Comparison of ENCODE assay signal across 8 cellular contexts in genomic region chr11:33899383-33900037, GRCh38. TPM values are rescaled to one million over a fixed set of nuclear protein-coding genes. Genes with fewer than 3 reads are reported as not detected.
DNase-seq lines count a peak whose midpoint lies in the region; ATAC-seq, FAIRE-seq and TF ChIP-seq lines count a peak whose summit lies in the region.

No MANE protein-coding gene starts in this region.

- no peak overlapping the region for H3K27ac Mint-ChIP-seq in activated CD8-positive, alpha-beta T cell treated with anti-CD3 and anti-CD28 coated beads for 36 hours

- H3K4me1 Mint-ChIP-seq in activated CD8-positive, alpha-beta T cell treated with anti-CD3 and anti-CD28 coated beads for 36 hours (ENCODE audit: low read depth), result peaks cover 10% of the 10 kb centered on the region

- no peak overlapping the region for H3K4me3 Mint-ChIP-seq in activated CD8-positive, alpha-beta T cell treated with anti-CD3 and anti-CD28 coated beads for 36 hours

- POLR2A ChIA-PET in activated CD8-positive, alpha-beta T cell treated with anti-CD3 and anti-CD28 coated beads for 36 hours (lab: Charles Lee), result no interaction called here

- TF ChIP-seq CTCF in activated CD8-positive, alpha-beta T cell treated with anti-CD3 and anti-CD28 coated beads for 36 hours (IDR thresholded peaks at IDR 0.05), result no peak

- no peak for FAIRE-seq in urothelium cell line (lab: Jason Lieb, UNC)

- no peaks in the 10 kb centered on the region for H3K9me3 Mint-ChIP-seq in activated CD8-positive, alpha-beta T cell treated with anti-CD3 and anti-CD28 coated beads for 36 hours

- CTCF ChIA-PET in activated CD8-positive, alpha-beta T cell treated with anti-CD3 and anti-CD28 coated beads for 36 hours (lab: Charles Lee), result interaction anchor here (1.4 to 1.6 kb wide), 2 partner anchors 41 to 88 kb away, joined by 4 read pairs; no protein-coding TSS in a partner anchor

- peaks cover 60% of the 10 kb centered on the region for H3K27me3 Mint-ChIP-seq in activated CD8-positive, alpha-beta T cell treated with anti-CD3 and anti-CD28 coated beads for 36 hours

- intact Hi-C loops in activated CD8-positive, alpha-beta T cell treated with anti-CD3 and anti-CD28 coated beads for 36 hours (cut with micrococcal nuclease), result loop anchor here (10.0 kb wide), 1 partner anchor 345 kb away; no protein-coding TSS in a partner anchor

- DNase-seq in DMS153 (lab: John Stamatoyannopoulos, UW) (peak; percentile 5), DMS153 treated with DMSO at 0.1 percent for 48 hours (lab: John Stamatoyannopoulos, UW; ENCODE audit: unreplicated experiment) (no peak), cerebellum (ENCODE audit: low spot score) (peak; percentile 57), left kidney (ENCODE audit: low read depth, low spot score) (peak; percentile 53), urothelium cell line (ENCODE audit: low spot score) (peak; percentile 82)
- no peak for DNase-seq in activated CD8-positive, alpha-beta T cell treated with anti-CD3 and anti-CD28 coated beads for 36 hours

- ATAC-seq in GM21717 (IDR thresholded peaks at IDR 0.05; ENCODE audit: unreplicated experiment) (no peak), HG03457 (IDR thresholded peaks at IDR 0.05; ENCODE audit: unreplicated experiment) (no peak)
- no peak for ATAC-seq in activated CD8-positive, alpha-beta T cell treated with anti-CD3 and anti-CD28 coated beads for 36 hours

- no peaks in the 10 kb centered on the region for H3K36me3 Mint-ChIP-seq in activated CD8-positive, alpha-beta T cell treated with anti-CD3 and anti-CD28 coated beads for 36 hours (ENCODE audit: low read depth)

RNA-seq across cellular contexts. Expression of gene LMO2, which starts 7.6 kb away (rescaled TPM):
- total RNA-seq in cerebellum, result 16.1 TPM
- not detected for total RNA-seq in activated CD8-positive, alpha-beta T cell treated with anti-CD3 and anti-CD28 coated beads for 36 hours

Comparison
In these comparisons a context has a peak if more than half of its experiments do, and no peak if none do; other contexts are left out.
1. DNase-seq: peak in DMS153 (single experiment), cerebellum (single experiment), left kidney (single experiment) and urothelium cell line (single experiment); none in DMS153 treated with DMSO at 0.1 percent for 48 hours (single experiment) and activated CD8-positive, alpha-beta T cell treated with anti-CD3 and anti-CD28 coated beads for 36 hours (single experiment).
2. RNA of gene LMO2, which starts 7.6 kb away (total RNA-seq): 16.1 TPM in cerebellum (single experiment); not detected in activated CD8-positive, alpha-beta T cell treated with anti-CD3 and anti-CD28 coated beads for 36 hours; every median in the first group is over 10 times any median in the second.